In the genomic region with DNA sequence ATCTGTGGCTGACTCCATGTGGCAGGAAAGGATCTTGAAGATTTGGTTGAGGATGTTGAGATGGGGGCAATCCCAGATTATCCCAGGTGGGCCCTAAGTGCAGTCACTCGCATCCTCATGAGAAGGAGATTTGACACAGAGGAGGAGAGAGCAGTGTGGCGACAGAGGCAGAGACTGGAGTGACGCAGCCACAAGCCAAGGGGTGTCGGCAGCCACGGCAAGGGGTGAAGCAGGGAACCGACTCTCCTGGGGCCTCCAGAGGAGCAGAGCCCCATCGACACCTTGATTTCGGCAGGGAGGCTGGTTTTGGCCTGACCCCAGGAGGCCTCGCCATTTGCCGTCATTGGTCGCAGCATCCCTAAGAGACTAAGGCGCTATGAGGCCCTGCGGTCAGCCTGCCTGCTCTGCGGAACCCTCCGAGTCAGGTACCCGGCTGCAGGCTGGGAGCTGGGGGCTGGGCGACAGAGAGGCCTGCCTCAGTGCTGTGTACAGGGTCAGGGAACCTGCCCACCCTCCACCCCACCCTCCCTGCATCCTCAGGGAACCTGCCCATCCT, we compare ENCODE assay signal across 27 cellular contexts. TPM values are rescaled to one million over a fixed set of nuclear protein-coding genes. Genes with fewer than 3 reads are reported as not detected.
"Had no signal": no experiment of that assay in that cellular context is flagged by ENCODE, and none has a peak within 500 bp of the region (broad histone marks: within the 10 kb centered on the region; RNA-seq: fewer than 3 reads in every experiment).

No MANE protein-coding gene starts in this region.

- H3K4me3 ChIP-seq: colonic mucosa, heart left ventricle, spleen, stomach, thoracic aorta had no signal

- FAIRE-seq: frontal cortex, islet of Langerhans had no signal

- H3K36me3 ChIP-seq: colonic mucosa, spleen, thoracic aorta had no signal

- H3K36me3 Mint-ChIP-seq: naive thymus-derived CD4-positive, alpha-beta T cell had no signal

- H3K4me3 Mint-ChIP-seq: endodermal cell; naive thymus-derived CD4-positive, alpha-beta T cell; nephron progenitor cell had no signal

- H3K27ac Mint-ChIP-seq: endodermal cell; naive thymus-derived CD4-positive, alpha-beta T cell; nephron progenitor cell had no signal

- ATAC-seq: naive thymus-derived CD4-positive, alpha-beta T cell; sciatic nerve had no signal

- H3K4me1 ChIP-seq: colonic mucosa had no signal

- H3K27ac ChIP-seq: colonic mucosa, heart left ventricle, spleen, stomach, thoracic aorta had no signal

- H3K9me3 ChIP-seq: colonic mucosa, heart left ventricle, thoracic aorta had no signal

- H3K4me1 Mint-ChIP-seq: endodermal cell had no signal

- DNase-seq: colonic mucosa; dermis blood vessel endothelial cell; effector CD4-positive, alpha-beta T cell; endodermal cell; heart left ventricle; hippocampal formation; kidney glomerular epithelial cell; mammary epithelial cell; naive thymus-derived CD4-positive, alpha-beta T cell; nephron progenitor cell; spleen; stimulated activated CD4-positive, alpha-beta T cell treated with anti-CD3 and anti-CD28 coated beads, Interleukin-15, amount 100 ng/mL, for 24 hours; stimulated activated CD4-positive, alpha-beta T cell treated with anti-CD3 and anti-CD28 coated beads, Interleukin-1b, Interleukin-23, amount 100 ng/mL, for 48 hours; stimulated activated CD4-positive, alpha-beta T cell treated with anti-CD3 and anti-CD28 coated beads, Interleukin-4, amount 100 ng/mL, for 4 hours; stimulated activated naive CD4-positive, alpha-beta T cell; stomach; trophoblast cell had no signal

RNA-seq across cellular contexts. Expression of a gene that starts 13.9 kb away (rescaled TPM):
- total RNA-seq: dermis blood vessel endothelial cell, glomerular endothelial cell, lower leg skin, mammary epithelial cell, mesenteric fat pad, osteocyte, pulmonary artery endothelial cell, sciatic nerve, thoracic aorta had no signal
- polyA plus RNA-seq: heart left ventricle; mammary epithelial cell; naive thymus-derived CD4-positive, alpha-beta T cell had no signal

RNA-seq across cellular contexts. Expression of a gene that starts 50.8 kb away (rescaled TPM):
- total RNA-seq: frontal cortex, glomerular endothelial cell, skeletal muscle tissue had no signal
